In genomic region chr2:15784106-15784885, GRCh38 we compare ENCODE assay signal across 21 cellular contexts.
DNase-seq lines count a peak whose midpoint lies in the region; ATAC-seq and TF ChIP-seq lines count a peak whose summit lies in the region.
"Had no signal": no experiment of that assay in that cellular context is flagged by ENCODE, and none has a peak within 500 bp of the region (broad histone marks: within the 10 kb centered on the region; RNA-seq: fewer than 3 reads in every experiment).

No MANE protein-coding gene starts in this region.

- no peaks in the 10 kb centered on the region for H3K36me3 ChIP-seq in left ventricle myocardium inferior
- H3K36me3 ChIP-seq: BLaER1, HAP-1 had no signal

- H3K27ac ChIP-seq in left ventricle myocardium inferior (replicated peaks), result no peak overlapping the region
- H3K27ac ChIP-seq: 22Rv1, BLaER1, C4-2B had no signal

- peak; percentile 63 for DNase-seq in cardiac septum (ENCODE audit: low spot score)
- DNase-seq in left ventricle myocardium inferior, result no peak
- DNase-seq in neural crest cell (ENCODE audit: low read depth, low spot score), result no peak
- peak; percentile 72 for DNase-seq in posterior vena cava (ENCODE audit: low spot score)
- no peak for DNase-seq in amniotic stem cell (lab: John Stamatoyannopoulos, UW)
- no peak for DNase-seq in SIG-M5 treated with dmso at 0.1 percent for 504 hours (lab: John Stamatoyannopoulos, UW; ENCODE audit: unreplicated experiment)
- DNase-seq: CD4-positive, CD25-positive, alpha-beta regulatory T cell; CD8-positive, alpha-beta T cell; DMS 273 treated with DMSO at 0.1 percent for 48 hours; DMS79; EL; GDM1; HFFc6 had no signal

- no peaks in the 10 kb centered on the region for H3K36me3 Mint-ChIP-seq in neural crest cell (ENCODE audit: low read depth)
- H3K36me3 Mint-ChIP-seq: CD4-positive, CD25-positive, alpha-beta regulatory T cell; CD8-positive, alpha-beta T cell had no signal

- H3K27me3 ChIP-seq in left ventricle myocardium inferior (ENCODE audit: low read depth), result peaks cover 36% of the 10 kb centered on the region
- H3K27me3 ChIP-seq: BLaER1 had no signal

- H3K4me1 ChIP-seq in left ventricle myocardium inferior, result peaks cover 7% of the 10 kb centered on the region
- H3K4me1 ChIP-seq: BLaER1, HAP-1 had no signal

- peaks cover 73% of the 10 kb centered on the region for H3K4me1 Mint-ChIP-seq in neural crest cell
- H3K4me1 Mint-ChIP-seq: B cell; CD4-positive, CD25-positive, alpha-beta regulatory T cell; GM23338 had no signal

- peak overlapping the region; percentile 13 for H3K27ac Mint-ChIP-seq in neural crest cell (ENCODE audit: unreplicated experiment)
- H3K27ac Mint-ChIP-seq: B cell; CD4-positive, CD25-positive, alpha-beta regulatory T cell; CD8-positive, alpha-beta T cell; GM23338; HFFc6 had no signal

- TF ChIP-seq CTCF in left ventricle myocardium inferior (IDR thresholded peaks at IDR 0.05; ENCODE audit: borderline replicate concordance) (no peak), neural crest cell (conservative IDR thresholded peaks at IDR 0.05) (no peak)

- H3K4me3 ChIP-seq in left ventricle myocardium inferior, result no peak overlapping the region
- H3K4me3 ChIP-seq: BLaER1, GM12878, GM23338, HAP-1 had no signal

- no peaks in the 10 kb centered on the region for H3K9me3 ChIP-seq in left ventricle myocardium inferior (replicated peaks)
- H3K9me3 ChIP-seq: BLaER1, HAP-1 had no signal

- no peak overlapping the region for H3K4me3 Mint-ChIP-seq in neural crest cell
- H3K4me3 Mint-ChIP-seq: B cell; CD4-positive, CD25-positive, alpha-beta regulatory T cell; CD8-positive, alpha-beta T cell; GM23338; HFFc6 had no signal

- intact Hi-C loops in cardiac septum (cut with DNase I), result no loop called here
- intact Hi-C loops in left ventricle myocardium inferior (cut with micrococcal nuclease), result no loop called here
- intact Hi-C loops in posterior vena cava (cut with DNase I), result no loop called here

- H3K27me3 Mint-ChIP-seq in neural crest cell (ENCODE audit: low read depth), result no peaks in the 10 kb centered on the region

- H3K9me3 Mint-ChIP-seq in neural crest cell, result peaks cover 4% of the 10 kb centered on the region
- H3K9me3 Mint-ChIP-seq: CD8-positive, alpha-beta T cell; GM23338 had no signal

- ATAC-seq in HG03432 (IDR thresholded peaks at IDR 0.05; ENCODE audit: unreplicated experiment), result no peak
- ATAC-seq: CD8-positive, alpha-beta T cell; GM12878; GM23338 had no signal

Comparison
In these comparisons a context has a peak if more than half of its experiments do, and no peak if none do; other contexts are left out.
1. DNase-seq: peak in cardiac septum (single experiment) and posterior vena cava (single experiment); none in left ventricle myocardium inferior (single experiment), neural crest cell (single experiment), amniotic stem cell (single experiment) and SIG-M5 treated with dmso at 0.1 percent for 504 hours (single experiment).